10 cellular contexts compared by ENCODE assay signal in the genomic region with DNA sequence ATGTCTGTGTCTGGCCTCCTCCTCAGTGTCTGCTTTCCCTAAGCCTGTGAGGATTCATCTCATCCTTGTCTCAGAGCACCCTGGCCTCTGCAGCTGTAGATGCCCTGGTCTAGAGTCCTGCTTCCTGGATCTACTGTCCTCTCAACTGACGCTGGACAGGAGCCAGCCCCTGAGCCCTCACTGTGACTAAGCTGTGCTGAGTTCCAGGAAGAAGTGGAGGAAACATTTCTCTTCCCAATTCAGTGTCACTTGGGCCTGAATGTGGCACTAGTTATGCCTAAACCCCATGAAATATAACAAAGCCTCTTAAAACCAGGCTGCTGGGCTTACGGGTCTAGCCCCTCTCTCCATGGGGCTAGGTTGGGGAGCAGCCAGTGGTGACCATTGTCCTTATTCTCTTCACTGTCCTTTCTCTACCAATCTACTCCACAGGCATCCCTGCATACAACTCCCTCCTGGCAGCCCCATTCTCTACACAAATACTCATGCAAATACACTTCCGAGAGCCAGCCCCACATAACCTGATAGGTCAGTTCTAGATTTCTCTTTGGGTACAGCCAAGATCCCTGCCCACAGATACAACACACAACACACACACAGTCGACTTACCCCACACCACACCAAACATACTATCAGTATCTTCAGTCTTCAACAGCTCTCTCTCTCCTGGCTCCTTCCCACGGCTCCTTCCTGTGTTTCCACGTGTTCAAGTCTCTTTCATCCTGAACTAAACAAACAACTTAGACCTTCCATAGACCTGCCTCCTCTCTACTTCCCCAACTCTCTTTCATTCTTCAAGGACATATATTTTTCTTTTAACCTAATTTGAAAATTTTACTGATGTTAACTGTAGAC.
A peak's percentile ranks its signal among the peaks of the same experiment; 100 is the strongest.
DNase-seq lines count a peak whose midpoint lies in the region; TF ChIP-seq lines count a peak whose summit lies in the region.
"Had no signal": no experiment of that assay in that cellular context is flagged by ENCODE, and none has a peak within 500 bp of the region (broad histone marks: within the 10 kb centered on the region; RNA-seq: fewer than 3 reads in every experiment).

No MANE protein-coding gene starts in this region.

- H3K4me1 ChIP-seq in PC-9 (replicated peaks; ENCODE audit: insufficient read depth) (peaks cover 33% of the 10 kb centered on the region), parathyroid adenoma (peaks cover 17% of the 10 kb centered on the region)

- H4K20me1 ChIP-seq in PC-9 (ENCODE audit: insufficient read depth): no peaks in the 10 kb centered on the region

- no peak overlapping the region for H3K4me3 Mint-ChIP-seq in Calu3 (ENCODE audit: low read depth, unreplicated experiment)
- no peak overlapping the region for H3K4me3 Mint-ChIP-seq in type B pancreatic cell

- no peaks in the 10 kb centered on the region for H3K36me3 ChIP-seq in PC-9 (ENCODE audit: low read depth)
- H3K36me3 ChIP-seq in parathyroid adenoma (ENCODE audit: control insufficient read depth, insufficient read depth, low read length): no peaks in the 10 kb centered on the region
- no peaks in the 10 kb centered on the region for H3K36me3 ChIP-seq in H7 (replicated peaks; ENCODE audit: control insufficient read depth, insufficient read depth, low read length)

- no peaks in the 10 kb centered on the region for H3K9me3 ChIP-seq in PC-9 (ENCODE audit: insufficient read depth, low read depth)
- no peaks in the 10 kb centered on the region for H3K9me3 ChIP-seq in parathyroid adenoma (ENCODE audit: control insufficient read depth, low read length)

- BruUV-seq in Calu3 (replicated peaks; lab: Mats Ljungman, UMichigan): no TSS peak
- BruUV-seq in PC-9 (replicated peaks; lab: Mats Ljungman, UMichigan): no TSS peak

- peaks cover 18% of the 10 kb centered on the region for H3F3A ChIP-seq in PC-9 (ENCODE audit: insufficient read depth, low read depth)

- H3K27me3 Mint-ChIP-seq in Calu3 (ENCODE audit: unreplicated experiment) (no peaks in the 10 kb centered on the region), type B pancreatic cell (no peaks in the 10 kb centered on the region)

- no peaks in the 10 kb centered on the region for H3K9me2 ChIP-seq in PC-9 (ENCODE audit: insufficient read depth)

- no peak overlapping the region for H3K4me2 ChIP-seq in PC-9
- H3K4me2 ChIP-seq in parathyroid adenoma (ENCODE audit: low read length): no peak overlapping the region

- H3K27me3 ChIP-seq in PC-9 (ENCODE audit: insufficient read depth, low read depth) (no peaks in the 10 kb centered on the region), parathyroid adenoma (ENCODE audit: control insufficient read depth, insufficient read depth, low read length) (no peaks in the 10 kb centered on the region), H7 (ENCODE audit: control insufficient read depth, insufficient read depth, low read length) (no peaks in the 10 kb centered on the region)

- intact Hi-C loops in Calu3 (cut with micrococcal nuclease; ENCODE audit: unreplicated experiment) (no loop called here), PC-9 (cut with micrococcal nuclease; ENCODE audit: unreplicated experiment) (no loop called here)

- H3K4me3 ChIP-seq in PC-9 (no peak overlapping the region), fibroblast of mammary gland (ENCODE audit: control insufficient read depth, low read depth, low read length) (no peak overlapping the region), parathyroid adenoma (ENCODE audit: low read depth, low read length) (no peak overlapping the region), H7 (ENCODE audit: insufficient read depth, low read depth, low read length) (no peak overlapping the region)

- no peaks in the 10 kb centered on the region for H3K36me3 Mint-ChIP-seq in Calu3 (ENCODE audit: insufficient read depth, unreplicated experiment)
- no peaks in the 10 kb centered on the region for H3K36me3 Mint-ChIP-seq in type B pancreatic cell

- POLR2A ChIA-PET in PC-9 (lab: Charles Lee; ENCODE audit: unreplicated experiment): no interaction called here

- H3K4me1 Mint-ChIP-seq in Calu3 (ENCODE audit: low read depth, unreplicated experiment) (peaks cover 21% of the 10 kb centered on the region), type B pancreatic cell (ENCODE audit: unreplicated experiment) (peaks cover 9% of the 10 kb centered on the region)

- H3K9me3 Mint-ChIP-seq in Calu3 (ENCODE audit: low read depth, unreplicated experiment) (peaks cover 5% of the 10 kb centered on the region), type B pancreatic cell (no peaks in the 10 kb centered on the region)

- H3K79me2 ChIP-seq in PC-9 (ENCODE audit: low read depth): no peaks in the 10 kb centered on the region
- no peaks in the 10 kb centered on the region for H3K79me2 ChIP-seq in parathyroid adenoma

- H3K9ac ChIP-seq in parathyroid adenoma: no peak overlapping the region

- H3K27ac ChIP-seq in PC-9 (no peak overlapping the region), parathyroid adenoma (no peak overlapping the region)

- TF ChIP-seq CTCF in Calu3 (IDR thresholded peaks at IDR 0.05; ENCODE audit: unreplicated experiment) (no peak), PC-9 (conservative IDR thresholded peaks at IDR 0.05) (no peak), fibroblast of mammary gland (conservative IDR thresholded peaks at IDR 0.05; ENCODE audit: control insufficient read depth, insufficient read depth, low read depth, low read length) (no peak), parathyroid adenoma (IDR thresholded peaks at IDR 0.05) (no peak), type B pancreatic cell (conservative IDR thresholded peaks at IDR 0.05) (no peak)

- peak; percentile 43 for DNase-seq in Calu3
- DNase-seq in PC-9: peak; percentile 25 to 57
- peak; percentile 76 for DNase-seq in fibroblast of mammary gland (ENCODE audit: low read depth)
- DNase-seq in 8988T: no peak
- DNase-seq in H7: no peak
- DNase-seq in type B pancreatic cell (ENCODE audit: extremely low spot score, unreplicated experiment): no peak
- DNase-seq in NCI-H1930 (lab: John Stamatoyannopoulos, UW): no peak
- DNase-seq: activated naive CD4-positive, alpha-beta T cell treated with Interleukin-2 at 50 U/mL for 16 hours; hippocampal formation had no signal

- no peak overlapping the region for H3K27ac Mint-ChIP-seq in Calu3 (ENCODE audit: unreplicated experiment)
- H3K27ac Mint-ChIP-seq in type B pancreatic cell: no peak overlapping the region

- no peak overlapping the region for H2AFZ ChIP-seq in PC-9
- H2AFZ ChIP-seq in parathyroid adenoma: peak overlapping the region; percentile 43

- CTCF ChIA-PET in Calu3 (lab: Charles Lee): no interaction called here
- CTCF ChIA-PET in PC-9 (lab: Charles Lee): no interaction called here

Comparison
In these comparisons a context has a peak if more than half of its experiments do, and no peak if none do; other contexts are left out.
1. DNase-seq: peak in Calu3 (single experiment), PC-9 (2 of 2) and fibroblast of mammary gland (single experiment); none in 8988T (single experiment), H7 (single experiment), type B pancreatic cell (single experiment) and NCI-H1930 (0 of 2).